ENCODE assay signal across 8 cellular contexts in the genomic region with DNA sequence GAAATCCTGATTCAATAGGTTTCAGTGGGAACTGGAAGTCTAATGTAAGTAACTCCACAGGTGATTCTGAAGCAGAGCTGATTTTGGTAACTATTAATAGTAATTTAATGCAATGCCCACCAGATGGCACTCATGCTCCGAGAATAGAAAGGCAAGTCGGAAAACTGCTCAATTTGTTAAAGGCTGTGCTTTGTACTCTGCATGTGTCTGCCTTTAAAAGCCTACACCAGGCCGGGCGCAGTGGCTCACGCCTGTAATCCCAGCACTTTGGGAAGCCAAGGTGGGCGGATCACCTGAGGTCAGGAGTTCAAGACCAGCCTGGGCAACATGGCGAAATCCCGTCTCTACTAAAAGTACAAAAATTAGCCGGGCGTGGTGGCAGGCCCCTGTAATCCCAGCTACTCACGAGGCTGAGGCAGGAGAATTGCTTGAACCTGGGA.
DNase-seq lines count a peak whose midpoint lies in the region; ATAC-seq and TF ChIP-seq lines count a peak whose summit lies in the region.
"Not testable (repeated sequence)": the region's sequence is repeated elsewhere in the genome, so short reads cannot be mapped to it uniquely, and the experiment has no call there.

No MANE protein-coding gene starts in this region.

- in situ Hi-C loops in SK-MEL-5 (cut with HindIII; ENCODE audit: low pct_unique_long_range_greater_than_20kb, low sequenced_read_pairs), result not testable (repeated sequence)

- TF ChIP-seq CTCF in epithelial cell of proximal tubule (conservative IDR thresholded peaks at IDR 0.05; ENCODE audit: low read depth, low read length), result peak; percentile 46

- DNase-seq in C1 segment of cervical spinal cord (lab: John Stamatoyannopoulos, UW) (peak in 8 of 14 donors; percentile 18 to 50 (median 30)), NCI-H128 (lab: John Stamatoyannopoulos, UW; ENCODE audit: unreplicated experiment) (peak; percentile 30), SK-MEL-5 (ENCODE audit: low read depth, low spot score) (peak; percentile 83), epithelial cell of proximal tubule (ENCODE audit: low read depth) (peak; percentile 4), medulla oblongata (ENCODE audit: extremely low spot score) (peak; percentile 96)
- peak; percentile 67 to 74 for DNase-seq in activated T-cell treated with anti-CD3 and anti-CD28 coated beads, Interleukin-2, amount 50 U/mL, for 48 hours
- DNase-seq in stimulated activated CD4-positive, alpha-beta T cell treated with anti-CD3 and anti-CD28 coated beads, Interleukin-4, amount 100 ng/mL, for 4 hours, result peak; percentile 40 to 42

- ATAC-seq in GM19468 (IDR thresholded peaks at IDR 0.05; ENCODE audit: extremely low read depth, unreplicated experiment), result peak; percentile 39

- not testable (repeated sequence) for H3K4me3 ChIP-seq in epithelial cell of proximal tubule (ENCODE audit: low read depth, low read length)

Comparison
In these comparisons a context has a peak if more than half of its experiments do, and no peak if none do; other contexts are left out.
1. DNase-seq: peak in every context shown above with its lines; median percentile 96 in medulla oblongata; 83 in SK-MEL-5; 70 in activated T-cell treated with anti-CD3 and anti-CD28 coated beads, Interleukin-2, amount 50 U/mL, for 48 hours; 41 in stimulated activated CD4-positive, alpha-beta T cell treated with anti-CD3 and anti-CD28 coated beads, Interleukin-4, amount 100 ng/mL, for 4 hours; 30 in C1 segment of cervical spinal cord; 30 in NCI-H128; 4 in epithelial cell of proximal tubule.